19 cellular contexts compared by ENCODE assay signal in the genomic region with DNA sequence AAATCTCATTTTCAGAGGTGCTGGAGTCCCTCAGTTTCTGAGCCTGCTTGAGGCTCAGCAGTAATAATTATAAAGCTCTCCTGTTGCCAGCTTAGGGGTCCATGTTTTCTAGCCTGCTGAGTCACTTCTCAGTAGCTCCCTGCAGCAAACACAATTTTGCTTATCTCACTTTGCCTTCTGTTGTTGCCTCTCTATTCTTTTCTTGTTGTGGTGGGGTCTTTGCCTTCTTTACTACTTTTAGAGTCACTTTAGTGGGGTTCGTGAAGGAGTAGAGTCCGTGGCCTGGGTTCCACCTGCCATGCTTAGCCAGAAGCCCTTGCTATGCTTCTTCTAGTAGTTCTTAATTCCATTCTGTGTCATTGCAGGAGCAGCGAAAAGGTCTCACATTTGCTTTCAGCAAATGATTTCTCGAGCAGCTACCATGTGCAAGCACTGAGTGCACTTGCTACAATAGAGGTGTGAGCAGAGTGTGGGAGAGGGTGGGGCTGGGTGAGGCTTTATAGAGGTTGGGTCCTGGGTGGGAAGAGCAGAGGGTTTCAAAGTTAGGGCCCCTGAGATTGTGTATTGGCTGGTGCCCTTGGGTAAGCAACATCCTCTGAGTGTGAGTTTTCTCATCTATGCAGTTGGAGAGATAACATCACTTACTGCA.
"Had no signal": no experiment of that assay in that cellular context is flagged by ENCODE, and none has a peak within 500 bp of the region (broad histone marks: within the 10 kb centered on the region; RNA-seq: fewer than 3 reads in every experiment).

No MANE protein-coding gene starts in this region.

- H3K27me3 ChIP-seq: heart right ventricle, neutrophil, spleen, testis, tibial nerve, upper lobe of right lung, vagina had no signal

- H3K4me1 Mint-ChIP-seq: naive thymus-derived CD8-positive, alpha-beta T cell; stimulated activated naive B cell treated with anti-CD40 and anti-IgM and Interleukin-4, amounts not matched to agents 10 μg/mL and 1 μg/mL and 100 μg/mL, for 72 hours; stimulated activated naive CD8-positive, alpha-beta T cell treated with anti-CD3 and anti-CD28 coated beads, Interleukin-15, amount 100 ng/mL, for 72 hours had no signal

- H3K4me3 Mint-ChIP-seq: stimulated activated naive B cell treated with anti-CD40 and anti-IgM and Interleukin-4, amounts not matched to agents 10 μg/mL and 1 μg/mL and 100 μg/mL, for 72 hours; stimulated activated naive CD8-positive, alpha-beta T cell treated with anti-CD3 and anti-CD28 coated beads, Interleukin-15, amount 100 ng/mL, for 72 hours had no signal

- ATAC-seq: esophagus mucosa; heart right ventricle; left lobe of liver; mucosa of descending colon; naive thymus-derived CD8-positive, alpha-beta T cell; sciatic nerve; stimulated activated naive B cell treated with anti-CD40 and anti-IgM and Interleukin-4, amounts not matched to agents 10 μg/mL and 1 μg/mL and 100 μg/mL, for 72 hours; stimulated activated naive CD8-positive, alpha-beta T cell treated with anti-CD3 and anti-CD28 coated beads, Interleukin-15, amount 100 ng/mL, for 72 hours; upper lobe of right lung had no signal

- H3K4me1 ChIP-seq: spleen, testis, tibial nerve, upper lobe of right lung, vagina had no signal

- H3K36me3 ChIP-seq: neutrophil, upper lobe of right lung, vagina had no signal

- DNase-seq: effector CD4-positive, alpha-beta T cell; heart right ventricle; islet precursor cell; mammary epithelial cell; mucosa of descending colon; naive thymus-derived CD8-positive, alpha-beta T cell; spleen; stimulated activated CD4-positive, alpha-beta T cell treated with anti-CD3 and anti-CD28 coated beads, Interleukin-2, amount 100 ng/mL, for 24 hours; stimulated activated CD4-positive, alpha-beta T cell treated with anti-CD3 and anti-CD28 coated beads, Interleukin-4, amount 100 ng/mL, for 4 hours; stimulated activated naive B cell treated with anti-CD40 and anti-IgM and Interleukin-4, amounts not matched to agents 10 μg/mL and 1 μg/mL and 100 μg/mL, for 72 hours; stimulated activated naive CD8-positive, alpha-beta T cell treated with anti-CD3 and anti-CD28 coated beads, Interleukin-15, amount 100 ng/mL, for 72 hours; testis; upper lobe of right lung had no signal

- H3K27ac Mint-ChIP-seq: naive thymus-derived CD8-positive, alpha-beta T cell; stimulated activated naive B cell treated with anti-CD40 and anti-IgM and Interleukin-4, amounts not matched to agents 10 μg/mL and 1 μg/mL and 100 μg/mL, for 72 hours had no signal

- H3K4me3 ChIP-seq: heart right ventricle, mucosa of descending colon, spleen, testis, tibial nerve, upper lobe of right lung, vagina had no signal

- H3K9me3 ChIP-seq: heart right ventricle, mucosa of descending colon, neutrophil, testis, tibial nerve, upper lobe of right lung, vagina had no signal

- H3K27ac ChIP-seq: heart right ventricle, neutrophil, spleen, testis, tibial nerve, upper lobe of right lung, vagina had no signal

- H3K27me3 Mint-ChIP-seq: naive thymus-derived CD8-positive, alpha-beta T cell; stimulated activated naive B cell treated with anti-CD40 and anti-IgM and Interleukin-4, amounts not matched to agents 10 μg/mL and 1 μg/mL and 100 μg/mL, for 72 hours; stimulated activated naive CD8-positive, alpha-beta T cell treated with anti-CD3 and anti-CD28 coated beads, Interleukin-15, amount 100 ng/mL, for 72 hours had no signal
